ENCODE assay signal across 33 cellular contexts in genomic region chr5:133017964-133018363, GRCh38.
"Had no signal": no experiment of that assay in that cellular context is flagged by ENCODE, and none has a peak within 500 bp of the region (broad histone marks: within the 10 kb centered on the region; RNA-seq: fewer than 3 reads in every experiment).

No MANE protein-coding gene starts in this region.

- H3K36me3 ChIP-seq: cardiac muscle cell had no signal

- H3K4me3 ChIP-seq: adrenal gland, cardiac muscle cell had no signal

- H3K9me3 ChIP-seq: adrenal gland had no signal

- H3K27ac ChIP-seq: adrenal gland, cardiac muscle cell, VCaP had no signal

- FAIRE-seq: astrocyte, bronchial epithelial cell, TTC549 had no signal

- DNase-seq: activated B cell treated with CpG ODN at 0.5 μM for 24 hours; activated CD4-positive, alpha-beta memory T cell treated with anti-CD3 and anti-CD28 coated beads for 36 hours; activated CD4-positive, alpha-beta T cell treated with anti-CD3 and anti-CD28 coated beads for 4 hours; activated CD4-positive, alpha-beta T cell treated with anti-CD3 and anti-CD28 coated beads, Interleukin-2, amount 10 ng/mL, durations not matched to agents 24 days and 14 days; activated CD4-positive, alpha-beta T cell treated with anti-CD3 and anti-CD28 coated beads, Interleukin-2, amount 50 U/mL, for 1 hour; activated CD4-positive, alpha-beta T cell treated with anti-CD3 and anti-CD28 coated beads, Interleukin-2, amount 50 U/mL, for 4 hours; activated CD4-positive, CD25-positive, alpha-beta regulatory T cell treated with anti-CD3 and anti-CD28 coated beads, Interleukin-2, amount 50 U/mL, for 72 hours; activated CD8-positive, alpha-beta T cell treated with anti-CD3 and anti-CD28 coated beads for 36 hours; activated effector memory CD4-positive, alpha-beta T cell treated with anti-CD3 and anti-CD28 coated beads, Interleukin-2, amount 50 U/mL, for 16 hours; activated gamma-delta T cell treated with Interleukin-2 at 50 U/mL for 16 hours; activated naive CD4-positive, alpha-beta T cell; activated naive CD4-positive, alpha-beta T cell treated with anti-CD3 and anti-CD28 coated beads for 36 hours; activated naive CD4-positive, alpha-beta T cell treated with anti-CD3 and anti-CD28 coated beads, Interleukin-2, amount 50 U/mL, for 16 hours; activated naive CD8-positive, alpha-beta T cell treated with anti-CD3 and anti-CD28 coated beads for 36 hours; activated T-cell treated with anti-CD3 and anti-CD28 coated beads for 4 hours; activated T-cell treated with anti-CD3 and anti-CD28 coated beads, Interleukin-2, amount 50 U/mL, for 1 hour; activated T-cell treated with anti-CD3 and anti-CD28 coated beads, Interleukin-2, amount 50 U/mL, for 4 hours; activated T-cell treated with anti-CD3 and anti-CD28 coated beads, Interleukin-2, amount 50 U/mL, for 72 hours; adrenal gland; amniotic stem cell; aorta; caudate nucleus; cerebellar nuclear complex; T-helper 1 cell; T-helper 2 cell; T-helper 9 cell had no signal

- ATAC-seq: activated CD8-positive, alpha-beta T cell treated with anti-CD3 and anti-CD28 coated beads for 36 hours; activated naive CD4-positive, alpha-beta T cell treated with anti-CD3 and anti-CD28 coated beads, Interleukin-2, amount 50 U/mL, for 72 hours; activated T-cell treated with anti-CD3 and anti-CD28 coated beads, Interleukin-2, amount 50 U/mL, for 4 hours; activated T-cell treated with anti-CD3 and anti-CD28 coated beads, Interleukin-2, amount 50 U/mL, for 72 hours; activated T-helper 17 cell treated with anti-CD3 and anti-CD28 coated beads, Interleukin-2, amount 50 U/mL, for 72 hours had no signal

- H3K27me3 ChIP-seq: adrenal gland, cardiac muscle cell had no signal

- H3K4me1 ChIP-seq: adrenal gland had no signal
